21 cellular contexts compared by ENCODE assay signal in the genomic region with DNA sequence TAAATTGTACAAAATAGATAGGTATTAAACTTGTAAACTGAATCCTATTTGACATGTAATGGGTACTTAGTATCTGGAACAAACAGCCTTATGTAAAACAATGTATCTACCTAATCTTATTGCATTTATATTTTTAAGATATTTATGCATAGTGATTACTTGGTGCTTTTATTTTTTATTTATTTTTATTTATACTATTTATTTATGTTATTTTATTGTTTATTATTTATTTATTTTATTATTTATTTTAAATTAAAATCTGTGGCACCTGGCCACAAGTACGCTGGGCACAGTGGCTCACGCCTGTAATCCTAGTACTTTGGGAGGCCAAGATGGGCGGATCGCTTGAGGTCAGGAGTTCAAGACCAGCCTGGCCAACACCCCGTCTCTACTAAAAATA. TPM values are rescaled to one million over a fixed set of nuclear protein-coding genes. Genes with fewer than 3 reads are reported as not detected.
A peak's percentile ranks its signal among the peaks of the same experiment; 100 is the strongest.
DNase-seq lines count a peak whose midpoint lies in the region; ATAC-seq, FAIRE-seq and TF ChIP-seq lines count a peak whose summit lies in the region.
"Had no signal": no experiment of that assay in that cellular context is flagged by ENCODE, and none has a peak within 500 bp of the region (broad histone marks: within the 10 kb centered on the region; RNA-seq: fewer than 3 reads in every experiment).

No MANE protein-coding gene starts in this region.

- no peak for DNase-seq in WTC11 (ENCODE audit: low spot score)
- no peak for DNase-seq in frontal cortex (ENCODE audit: low spot score in 2 of 2)
- no peak for DNase-seq in pancreas
- DNase-seq in head of caudate nucleus: no peak
- DNase-seq in NCI-H446 treated with DMSO at 0.1 percent for 48 hours (lab: John Stamatoyannopoulos, UW): no peak
- DNase-seq in NCI-H510A (lab: John Stamatoyannopoulos, UW): no peak
- DNase-seq: 8988T; C1 segment of cervical spinal cord; Caco-2; CD8-positive, alpha-beta T cell; DMS153; DND-41; GM23248; H7; HCEC 1CT had no signal

- no peaks in the 10 kb centered on the region for H3K36me3 ChIP-seq in pancreas

- no peaks in the 10 kb centered on the region for H3K9me3 Mint-ChIP-seq in WTC11
- H3K9me3 Mint-ChIP-seq: CD8-positive, alpha-beta T cell had no signal

- intact Hi-C loops in pancreas (cut with DNase I) (no loop called here), head of caudate nucleus (cut with DNase I) (no loop called here)

- peaks cover 15% of the 10 kb centered on the region for H3K4me1 Mint-ChIP-seq in WTC11

- H3K4me3 ChIP-seq in pancreas: no peak overlapping the region
- H3K4me3 ChIP-seq: GM23248 had no signal

- FAIRE-seq in frontal cortex (lab: Jason Lieb, UNC) (peak; percentile 74), pancreas (lab: Jason Lieb, UNC) (peak; percentile 67)
- FAIRE-seq: G401.6, GM12892, H1 had no signal

- H3K27ac ChIP-seq in 22Rv1: peak overlapping the region; percentile 78
- peak overlapping the region; percentile 54 to 89 (median 84) for H3K27ac ChIP-seq in pancreas
- H3K27ac ChIP-seq: GM23248 had no signal

- no peaks in the 10 kb centered on the region for H3K27me3 ChIP-seq in pancreas

- H3K36me3 Mint-ChIP-seq in WTC11: no peaks in the 10 kb centered on the region
- H3K36me3 Mint-ChIP-seq: CD8-positive, alpha-beta T cell had no signal

- peaks cover 29 to 52% (median 43%) of the 10 kb centered on the region in 3 donors for H3K4me1 ChIP-seq in pancreas

- WGBS in pancreas, 2 donors: 60 to 62% methylated on average over 5 of the region's 5 CpGs

- no peaks in the 10 kb centered on the region for H3K9me3 ChIP-seq in pancreas
- H3K9me3 ChIP-seq: Caco-2 had no signal

- no peak overlapping the region for H3K4me3 Mint-ChIP-seq in WTC11
- H3K4me3 Mint-ChIP-seq: CD8-positive, alpha-beta T cell had no signal

- CTCF ChIA-PET in WTC11 (lab: Charles Lee): no interaction called here

- H3K27ac Mint-ChIP-seq in WTC11: no peak overlapping the region
- H3K27ac Mint-ChIP-seq: CD8-positive, alpha-beta T cell had no signal

- H3K27me3 Mint-ChIP-seq in WTC11 (ENCODE audit: low read depth): no peaks in the 10 kb centered on the region; the same call in 1 of the 2 replicates

- POLR2A ChIA-PET in WTC11 (lab: Charles Lee): no interaction called here

- ATAC-seq in WTC11 (no peak), pancreas (no peak), HG03159 (IDR thresholded peaks at IDR 0.05; ENCODE audit: unreplicated experiment) (no peak)
- ATAC-seq: CD8-positive, alpha-beta T cell had no signal

- no peak for TF ChIP-seq CTCF in 22Rv1 (IDR thresholded peaks at IDR 0.05)
- no peak for TF ChIP-seq CTCF in WTC11 (IDR thresholded peaks at IDR 0.05)
- no peak for TF ChIP-seq CTCF in pancreas (IDR thresholded peaks at IDR 0.05)

TF ChIP-seq in WTC11, 78 proteins besides CTCF, POLR2A, EP300 and RAD21:
- TF ChIP-seq GABPB1 (CRISPR knock-in tag; IDR thresholded peaks at IDR 0.05) (no peak), HMGA2 (CRISPR knock-in tag; IDR thresholded peaks at IDR 0.05) (peak; percentile 99)

RNA-seq across cellular contexts. Expression of a gene that starts 26.9 kb away (rescaled TPM):
- 0.71 to 2.1 TPM (median 1.1 TPM) in 3 replicates for total RNA-seq in WTC11 (2021)
- 0.82 TPM for total RNA-seq in frontal cortex
- total RNA-seq in pancreas: 1 to 10 TPM in 4 of 6 donors, under 1 TPM in 2; 0.66 to 3.9 (median 1.3) TPM
- polyA plus RNA-seq in pancreas: 1 to 10 TPM in 1 of 2 donors, under 1 TPM in 1; 0.19 to 1.0 TPM
- total RNA-seq: Caco-2; CD8-positive, alpha-beta T cell; GM23248 had no signal
- polyA plus RNA-seq: BJ, GM23248 had no signal
